19 cellular contexts compared by ENCODE assay signal in genomic region chr7:137886706-137887105, GRCh38. TPM values are rescaled to one million over a fixed set of nuclear protein-coding genes. Genes with fewer than 3 reads are reported as not detected.
A peak's percentile ranks its signal among the peaks of the same experiment; 100 is the strongest.
DNase-seq lines count a peak whose midpoint lies in the region; ATAC-seq and TF ChIP-seq lines count a peak whose summit lies in the region.
"Had no signal": no experiment of that assay in that cellular context is flagged by ENCODE, and none has a peak within 500 bp of the region (broad histone marks: within the 10 kb centered on the region; RNA-seq: fewer than 3 reads in every experiment).

No MANE protein-coding gene starts in this region.

- H3K4me1 ChIP-seq in BLaER1 treated with 17β-estradiol and CSF1 and Interleukin-3, amounts not matched to agents 10 nM and 100 nM: peaks cover 65 to 73% (median 69%) of the 10 kb centered on the region in 10 experiments
- H3K4me1 ChIP-seq in IMR-90 (ENCODE audit: control insufficient read depth, insufficient read depth, low read length) (peaks cover 11% of the 10 kb centered on the region), endodermal cell (ENCODE audit: control insufficient read depth, insufficient read depth, low read length) (no peaks in the 10 kb centered on the region)

- POLR2A ChIA-PET in IMR-90 (lab: Charles Lee; ENCODE audit: unreplicated experiment): interaction anchor here (0.6 kb wide), 1 partner anchor 930 kb away, joined by 3 read pairs; no protein-coding TSS in a partner anchor

- in situ Hi-C loops in IMR-90 (cut with MboI; ENCODE audit: low sequenced_read_pairs): no loop called here

- no peak for TF ChIP-seq CTCF in IMR-90 (conservative IDR thresholded peaks at IDR 0.05; ENCODE audit: low read depth, low read length)
- no peak for TF ChIP-seq CTCF in endodermal cell (conservative IDR thresholded peaks at IDR 0.05)
- no peak for TF ChIP-seq CTCF in osteocyte (IDR thresholded peaks at IDR 0.05)

- no peak overlapping the region for H4K5ac ChIP-seq in IMR-90 (ENCODE audit: low read depth, low read length)

- no peak overlapping the region for H3K23ac ChIP-seq in IMR-90 (ENCODE audit: low read depth, low read length)

- intact Hi-C loops in IMR-90 (cut with micrococcal nuclease): no loop called here

- peak overlapping the region; percentile 5; the same call in 1 of the 2 replicates for H3K18ac ChIP-seq in IMR-90 (ENCODE audit: low read depth, low read length)

- CTCF ChIA-PET in IMR-90 (lab: Yijun Ruan, JAX): interaction anchor here (1.6 kb wide), 1 partner anchor 230 kb away, joined by 5 read pairs; no protein-coding TSS in a partner anchor

- peaks cover 57% of the 10 kb centered on the region for H3K36me3 Mint-ChIP-seq in endodermal cell (ENCODE audit: low read depth)
- peaks cover 66% of the 10 kb centered on the region for H3K36me3 Mint-ChIP-seq in osteocyte (ENCODE audit: unreplicated experiment)

- no peak overlapping the region for H3K4me3 ChIP-seq in BLaER1 treated with 17β-estradiol and CSF1 and Interleukin-3, amounts not matched to agents 10 nM and 100 nM
- H3K4me3 ChIP-seq in IMR-90 (ENCODE audit: insufficient read depth, low read depth, low read length) (no peak overlapping the region), endodermal cell (ENCODE audit: low read length) (no peak overlapping the region)
- H3K4me3 ChIP-seq: GM12878, ovary, PC-9 had no signal

- H3K27me3 ChIP-seq in BLaER1 treated with 17β-estradiol and CSF1 and Interleukin-3, amounts not matched to agents 10 nM and 100 nM: no peaks in the 10 kb centered on the region
- H3K27me3 ChIP-seq in IMR-90 (ENCODE audit: control insufficient read depth, insufficient read depth, low read length) (no peaks in the 10 kb centered on the region), endodermal cell (ENCODE audit: control insufficient read depth, insufficient read depth, low read length, poor library complexity, severe bottlenecking) (no peaks in the 10 kb centered on the region)
- H3K27me3 ChIP-seq: ovary had no signal

- H3K14ac ChIP-seq in IMR-90 (replicated peaks; ENCODE audit: low read depth, low read length): peak overlapping the region; percentile 69; the same call in 1 of the 2 replicates

- H3K27me3 Mint-ChIP-seq in endodermal cell (ENCODE audit: insufficient read depth) (no peaks in the 10 kb centered on the region), osteocyte (ENCODE audit: unreplicated experiment) (no peaks in the 10 kb centered on the region)

- H3K4me1 Mint-ChIP-seq in endodermal cell (peaks cover 6% of the 10 kb centered on the region), osteocyte (ENCODE audit: unreplicated experiment) (peaks cover 20% of the 10 kb centered on the region)

- peaks cover 18 to 66% of the 10 kb centered on the region in 2 experiments for H3K79me1 ChIP-seq in IMR-90 (ENCODE audit: low read depth in 1 of 2, low read length in 2 of 2)

- peak overlapping the region; percentile 35; the same call in 1 of the 2 replicates for H2BK120ac ChIP-seq in IMR-90 (ENCODE audit: low read depth, low read length)

- no peak overlapping the region for H2AK9ac ChIP-seq in IMR-90 (replicated peaks; ENCODE audit: low read depth, low read length, poor library complexity)

- H3K9me3 Mint-ChIP-seq in endodermal cell (peaks cover 8% of the 10 kb centered on the region), osteocyte (ENCODE audit: unreplicated experiment) (no peaks in the 10 kb centered on the region)

- H3K56ac ChIP-seq in IMR-90 (ENCODE audit: extremely low read depth, insufficient read depth, low read length): no peak overlapping the region

- no peak overlapping the region for H2AK5ac ChIP-seq in IMR-90 (ENCODE audit: low read depth, low read length)

- H4K20me1 ChIP-seq in BLaER1 treated with 17β-estradiol and CSF1 and Interleukin-3, amounts not matched to agents 10 nM and 100 nM: no peaks in the 10 kb centered on the region; a peak in 1 of 22 replicates
- peaks cover 10% of the 10 kb centered on the region for H4K20me1 ChIP-seq in IMR-90 (ENCODE audit: insufficient read depth, low read length)

- H3K9me3 ChIP-seq in BLaER1 treated with 17β-estradiol and CSF1 and Interleukin-3, amounts not matched to agents 10 nM and 100 nM (replicated peaks in 1 of 11): peaks cover 6 to 13% (median 11%) of the 10 kb centered on the region in 11 experiments
- H3K9me3 ChIP-seq in IMR-90 (ENCODE audit: control insufficient read depth, insufficient read depth, low read length): peaks cover 3% of the 10 kb centered on the region; the same call in 1 of the 2 replicates
- H3K9me3 ChIP-seq in endodermal cell (ENCODE audit: control insufficient read depth, low read length): peaks cover 15% of the 10 kb centered on the region
- H3K9me3 ChIP-seq: ovary had no signal

- H3K4ac ChIP-seq in IMR-90 (ENCODE audit: low read depth, low read length): no peak overlapping the region

- H4K8ac ChIP-seq in IMR-90 (ENCODE audit: low read depth in 2 of 2, low read length in 2 of 2): no peak overlapping the region; a peak in 1 of 4 replicates

- ATAC-seq in IMR-90 (ENCODE audit: low read depth): peak; percentile 16; the same call in 1 of the 2 replicates
- ATAC-seq in GM18520 (IDR thresholded peaks at IDR 0.05; ENCODE audit: unreplicated experiment): no peak
- ATAC-seq: activated CD4-positive, CD25-positive, alpha-beta regulatory T cell treated with anti-CD3 and anti-CD28 coated beads, Interleukin-2, amount 50 U/mL, for 24 hours; GM12878; HepG2; left lobe of liver had no signal

- no CpG with 5 or more reads among the region's 3 CpGs for whole genome bisulfite sequencing in IMR-90 (ENCODE audit: extremely low coverage in 2 of 2, insufficient read length in 1 of 2), 2 experiments
- 83% methylated on average over 2 of the region's 3 CpGs for WGBS in endodermal cell (ENCODE audit: insufficient coverage in 1 of 2, insufficient read length in 1 of 2), 2 experiments

- peaks cover 26 to 45% (median 35%) of the 10 kb centered on the region in 11 experiments for H3K36me3 ChIP-seq in BLaER1 treated with 17β-estradiol and CSF1 and Interleukin-3, amounts not matched to agents 10 nM and 100 nM
- H3K36me3 ChIP-seq in IMR-90 (ENCODE audit: control insufficient read depth, insufficient read depth, low read length) (peaks cover 50% of the 10 kb centered on the region), endodermal cell (ENCODE audit: control insufficient read depth, insufficient read depth, low read length) (peaks cover 81% of the 10 kb centered on the region)
- H3K36me3 ChIP-seq: ovary had no signal

- H2AFZ ChIP-seq in IMR-90 (replicated peaks; ENCODE audit: low read length, poor library complexity): no peak overlapping the region
- H2AFZ ChIP-seq: PC-9 had no signal

- H2BK5ac ChIP-seq in IMR-90 (ENCODE audit: low read depth, low read length, poor library complexity, severe bottlenecking): no peak overlapping the region

- dilution Hi-C loops in IMR-90 (cut with HindIII; ENCODE audit: low sequenced_read_pairs, unreplicated experiment): no loop called here

- no peak overlapping the region for H4K91ac ChIP-seq in IMR-90 (ENCODE audit: insufficient read depth, low read depth, low read length)

- H3K27ac ChIP-seq in BLaER1 treated with 17β-estradiol and CSF1 and Interleukin-3, amounts not matched to agents 10 nM and 100 nM: peak overlapping the region in 6 of 11 experiments; percentile 23 to 58 (median 28); a peak in 7 of 22 replicates
- H3K27ac ChIP-seq in IMR-90 (ENCODE audit: insufficient read depth, low read length) (no peak overlapping the region), endodermal cell (ENCODE audit: low read depth, low read length) (no peak overlapping the region)
- H3K27ac ChIP-seq: ovary, PC-9 had no signal

- H2BK15ac ChIP-seq in IMR-90 (ENCODE audit: low read depth, low read length): no peak overlapping the region

- peak overlapping the region; percentile 18; the same call in 1 of the 2 replicates for H2BK20ac ChIP-seq in IMR-90 (ENCODE audit: low read depth, low read length)

- BruUV-seq in IMR-90 (replicated peaks; lab: Mats Ljungman, UMichigan): no TSS peak

- DNase-seq in IMR-90 (peak; percentile 55), endodermal cell (no peak), osteocyte (ENCODE audit: extremely low spot score, unreplicated experiment) (no peak), NCI-H146 treated with DMSO at 0.1 percent for 48 hours (lab: John Stamatoyannopoulos, UW; ENCODE audit: unreplicated experiment) (no peak), NCI-H1048 (lab: John Stamatoyannopoulos, UW) (no peak)
- DNase-seq in stimulated activated naive CD4-positive, alpha-beta T cell treated with Interleukin-2 at 50 U/mL for 16 hours (lab: John Stamatoyannopoulos, UW): no peak
- DNase-seq: amniotic stem cell; GDM1; NCI-H187 treated with DMSO at 0.1 percent for 48 hours; NCI-H226; ovary; PC-9; stimulated activated CD4-positive, alpha-beta T cell treated with anti-CD3 and anti-CD28 coated beads, Interleukin-2, amount 100 ng/mL, for 24 hours had no signal

- peak overlapping the region; percentile 23 for H3K27ac Mint-ChIP-seq in endodermal cell
- peak overlapping the region; percentile 51 for H3K27ac Mint-ChIP-seq in osteocyte (ENCODE audit: unreplicated experiment)

- no peak overlapping the region for H3K4me3 Mint-ChIP-seq in endodermal cell
- H3K4me3 Mint-ChIP-seq in osteocyte (ENCODE audit: unreplicated experiment): no peak overlapping the region

- peak overlapping the region; percentile 32 to 86 (median 55); a peak in 21 of 22 replicates for H3K4me2 ChIP-seq in BLaER1 treated with 17β-estradiol and CSF1 and Interleukin-3, amounts not matched to agents 10 nM and 100 nM
- no peak overlapping the region for H3K4me2 ChIP-seq in IMR-90 (ENCODE audit: low read depth, low read length)
- H3K4me2 ChIP-seq: PC-9 had no signal

- TF ChIP-seq RAD21 in IMR-90 (IDR thresholded peaks at IDR 0.05; ENCODE audit: low read length): no peak

- peak overlapping the region in 3 of 11 experiments; percentile 0 to 49 (median 36); a peak in 2 of 22 replicates for H3K9ac ChIP-seq in BLaER1 treated with 17β-estradiol and CSF1 and Interleukin-3, amounts not matched to agents 10 nM and 100 nM
- H3K9ac ChIP-seq in IMR-90 (ENCODE audit: low read depth, low read length) (0 out of 2 replicates have a peak overlapping the region, but pooled peaks have one; percentile 4), endodermal cell (ENCODE audit: extremely low read depth, low read length, poor library complexity, severe bottlenecking) (no peak overlapping the region)

- peaks cover 18% of the 10 kb centered on the region for H3K9me1 ChIP-seq in IMR-90 (ENCODE audit: insufficient read depth, low read length)

- TF ChIP-seq POLR2A in IMR-90 (IDR thresholded peaks at IDR 0.05; ENCODE audit: low read depth, low read length): no peak

TF ChIP-seq in IMR-90, 13 proteins besides CTCF, POLR2A, EP300 and RAD21 (continues in another document):
- TF ChIP-seq MXI1 (IDR thresholded peaks at IDR 0.05; ENCODE audit: borderline replicate concordance, low read depth, low read length) (no peak), RCOR1 (IDR thresholded peaks at IDR 0.05; ENCODE audit: insufficient replicate concordance, low read length) (no peak), MAZ (IDR thresholded peaks at IDR 0.05; ENCODE audit: borderline replicate concordance, low read depth, low read length) (no peak)

RNA-seq across cellular contexts. Expression of gene DGKI, which starts 39.9 kb away (rescaled TPM):
- total RNA-seq in IMR-90 (2012; rRNA removed): 15.3 and 15.8 TPM in 2 replicates
- 3.8 and 3.9 TPM in 2 replicates for polyA plus RNA-seq in IMR-90 (2012; rRNA removed)
- 1.8 and 2.6 TPM in 2 replicates for polyA plus RNA-seq in IMR-90 (2012; cell fraction: cytosol; rRNA removed)
- polyA plus RNA-seq in IMR-90 (2012; cell fraction: nucleus; rRNA removed; ENCODE audit: low replicate concordance): 6.1 and 19.7 TPM in 2 replicates
- under 1 TPM; 0.04 to 0.64 TPM for total RNA-seq in endodermal cell
- 1.6 TPM for polyA plus RNA-seq in endodermal cell (2013, experiment 1 of 2)
- polyA plus RNA-seq in endodermal cell (2013, experiment 2 of 2): 0.66 TPM
- 3.0 and 3.1 TPM in 2 replicates for total RNA-seq in osteocyte

Comparison
In these comparisons a context has a peak if more than half of its experiments do, and no peak if none do; other contexts are left out.
1. H3K27ac ChIP-seq: peak in BLaER1 treated with 17β-estradiol and CSF1 and Interleukin-3, amounts not matched to agents 10 nM and 100 nM (6 of 11); none in IMR-90 (single experiment) and endodermal cell (single experiment).